1 cellular context compared by ENCODE assay signal in genomic region chr16:31873556-31874353, GRCh38.
TF ChIP-seq lines count a peak whose summit lies in the region.

TSS of gene ZNF267 (plus strand) at chr16:31873807. CDS start at chr16:31873967, 160 bp downstream.

TF ChIP-seq in HepG2, 621 proteins besides CTCF, POLR2A, EP300 and RAD21 (continued from another document and continues in another):
- TF ChIP-seq ZHX1 (CRISPR knock-in tag; IDR thresholded peaks at IDR 0.05; ENCODE audit: low read depth) = no peak
- TF ChIP-seq CHCHD3 (CRISPR knock-in tag; IDR thresholded peaks at IDR 0.05) = no peak
- no peak for TF ChIP-seq JUN (CRISPR knock-in tag; IDR thresholded peaks at IDR 0.05)
- TF ChIP-seq ZNF235 (CRISPR knock-in tag; IDR thresholded peaks at IDR 0.05; ENCODE audit: borderline replicate concordance) = peak; percentile 62; the same call in 1 of the 2 replicates
- TF ChIP-seq ZNF205 (CRISPR knock-in tag; IDR thresholded peaks at IDR 0.05) = peak; percentile 45; the same call in 1 of the 2 replicates
- peak; percentile 92 for TF ChIP-seq POLR2AphosphoS5 (IDR thresholded peaks at IDR 0.05; ENCODE audit: low read depth, low read length)
- 0 out of 2 replicates have a peak, but pooled peaks have one; percentile 44 for TF ChIP-seq ZNF296 (CRISPR knock-in tag; conservative IDR thresholded peaks at IDR 0.05)
- peak; percentile 82; the same call in 1 of the 2 replicates for TF ChIP-seq KAT7 (CRISPR knock-in tag; IDR thresholded peaks at IDR 0.05; ENCODE audit: borderline replicate concordance)
- TF ChIP-seq ZNF563 (CRISPR knock-in tag; IDR thresholded peaks at IDR 0.05) = 0 out of 2 replicates have a peak, but pooled peaks have one; percentile 34
- TF ChIP-seq RBM22 (optimal IDR thresholded peaks at IDR 0.05; ENCODE audit: low read length) = peak; percentile 64
- 0 out of 2 replicates have a peak, but pooled peaks have one; percentile 10 for TF ChIP-seq ZNF264 (CRISPR knock-in tag; IDR thresholded peaks at IDR 0.05)
- TF ChIP-seq MLLT10 (CRISPR knock-in tag; IDR thresholded peaks at IDR 0.05) = no peak
- TF ChIP-seq ZNF503 (CRISPR knock-in tag; IDR thresholded peaks at IDR 0.05) = no peak
- TF ChIP-seq HNF1A (IDR thresholded peaks at IDR 0.05; ENCODE audit: low read depth) = no peak
- TF ChIP-seq HNF1A (CRISPR knock-in tag; IDR thresholded peaks at IDR 0.05; ENCODE audit: borderline replicate concordance) = peak; percentile 43; the same call in 1 of the 2 replicates
- no peak for TF ChIP-seq TOE1 (CRISPR knock-in tag; IDR thresholded peaks at IDR 0.05)
- peak; percentile 89 for TF ChIP-seq NFYC (CRISPR knock-in tag; IDR thresholded peaks at IDR 0.05)
- 0 out of 2 replicates have a peak, but pooled peaks have one; percentile 23 for TF ChIP-seq KLF9 (CRISPR knock-in tag; IDR thresholded peaks at IDR 0.05; ENCODE audit: low read depth)
- 0 out of 2 replicates have a peak, but pooled peaks have one; percentile 50 for TF ChIP-seq MYNN (CRISPR knock-in tag; IDR thresholded peaks at IDR 0.05; ENCODE audit: low read depth)
- TF ChIP-seq ZNF333 (CRISPR knock-in tag; IDR thresholded peaks at IDR 0.05; ENCODE audit: borderline replicate concordance) = peak; percentile 87; the same call in 1 of the 2 replicates
- TF ChIP-seq ZNF770 (CRISPR knock-in tag; IDR thresholded peaks at IDR 0.05) = 0 out of 2 replicates have a peak, but pooled peaks have one; percentile 40
- 0 out of 2 replicates have a peak, but pooled peaks have one; percentile 27 for TF ChIP-seq ZNF160 (CRISPR knock-in tag; IDR thresholded peaks at IDR 0.05)
- no peak for TF ChIP-seq SUZ12 (IDR thresholded peaks at IDR 0.05; ENCODE audit: low read depth, low read length)
- peak; percentile 51; the same call in 1 of the 2 replicates for TF ChIP-seq SPEN (CRISPR knock-in tag; IDR thresholded peaks at IDR 0.05; ENCODE audit: low read depth)
- TF ChIP-seq AGO2 (optimal IDR thresholded peaks at IDR 0.05; ENCODE audit: low read depth, low read length) = peak; percentile 87
- peak; percentile 78 for TF ChIP-seq ZFX (CRISPR knock-in tag; IDR thresholded peaks at IDR 0.05; ENCODE audit: low read depth)
- TF ChIP-seq FOXM1 (CRISPR knock-in tag; IDR thresholded peaks at IDR 0.05) = no peak
- TF ChIP-seq TEF (CRISPR knock-in tag; IDR thresholded peaks at IDR 0.05) = 0 out of 2 replicates have a peak, but pooled peaks have one; percentile 37
- TF ChIP-seq ZMYM4 (CRISPR knock-in tag; IDR thresholded peaks at IDR 0.05) = peak; percentile 77
- peak; percentile 49; the same call in 1 of the 2 replicates for TF ChIP-seq PCBP1 (IDR thresholded peaks at IDR 0.05; ENCODE audit: borderline replicate concordance, low read depth, low read length)
- no peak for TF ChIP-seq RXRB (CRISPR knock-in tag; IDR thresholded peaks at IDR 0.05; ENCODE audit: borderline replicate concordance)
- TF ChIP-seq THAP7 (CRISPR knock-in tag; IDR thresholded peaks at IDR 0.05) = peak; percentile 93; the same call in 1 of the 2 replicates
- peak; percentile 18; the same call in 1 of the 2 replicates for TF ChIP-seq HOMEZ (CRISPR knock-in tag; IDR thresholded peaks at IDR 0.05; ENCODE audit: low read depth)
- 0 out of 2 replicates have a peak, but pooled peaks have one; percentile 18 for TF ChIP-seq ZNF343 (CRISPR knock-in tag; IDR thresholded peaks at IDR 0.05)
- TF ChIP-seq TFDP2 (CRISPR knock-in tag; IDR thresholded peaks at IDR 0.05) = peak; percentile 78; the same call in 1 of the 2 replicates
- TF ChIP-seq SOX6 (IDR thresholded peaks at IDR 0.05) = no peak
- TF ChIP-seq SOX6 (CRISPR knock-in tag; IDR thresholded peaks at IDR 0.05) = peak; percentile 43; the same call in 1 of the 2 replicates
- no peak for TF ChIP-seq ZNF17 (CRISPR knock-in tag; IDR thresholded peaks at IDR 0.05)
- peak; percentile 39; the same call in 1 of the 2 replicates for TF ChIP-seq MEF2D (CRISPR knock-in tag; IDR thresholded peaks at IDR 0.05)
- no peak for TF ChIP-seq SMC3 (IDR thresholded peaks at IDR 0.05; ENCODE audit: low read length)
- TF ChIP-seq ZBTB8A (CRISPR knock-in tag; IDR thresholded peaks at IDR 0.05; ENCODE audit: borderline replicate concordance, low read depth) = peak; percentile 40; the same call in 1 of the 2 replicates
- TF ChIP-seq ZNF430 (CRISPR knock-in tag; IDR thresholded peaks at IDR 0.05) = peak; percentile 74
- TF ChIP-seq SKIL (CRISPR knock-in tag; IDR thresholded peaks at IDR 0.05; ENCODE audit: borderline replicate concordance) = no peak
- TF ChIP-seq ZNF773 (CRISPR knock-in tag; IDR thresholded peaks at IDR 0.05; ENCODE audit: borderline replicate concordance) = no peak
- peak; percentile 75; the same call in 1 of the 2 replicates for TF ChIP-seq MYC (CRISPR knock-in tag; IDR thresholded peaks at IDR 0.05; ENCODE audit: borderline replicate concordance)
